ENCODE assay signal across 9 cellular contexts in genomic region chr7:128168667-128169210, GRCh38.
DNase-seq lines count a peak whose midpoint lies in the region; ATAC-seq and TF ChIP-seq lines count a peak whose summit lies in the region.
"Had no signal": no experiment of that assay in that cellular context is flagged by ENCODE, and none has a peak within 500 bp of the region (broad histone marks: within the 10 kb centered on the region; RNA-seq: fewer than 3 reads in every experiment).

No MANE protein-coding gene starts in this region.

- TF ChIP-seq CTCF in HEK293 (tag by site-specific recombination; IDR thresholded peaks at IDR 0.05) (no peak), cardiac fibroblast (IDR thresholded peaks at IDR 0.05; ENCODE audit: low read depth, low read length) (no peak)

- ATAC-seq in memory B cell (ENCODE audit: low read depth) (no peak), HG02852 (IDR thresholded peaks at IDR 0.05; ENCODE audit: unreplicated experiment) (no peak), GM18867 (IDR thresholded peaks at IDR 0.05; ENCODE audit: unreplicated experiment) (no peak), HG02588 (IDR thresholded peaks at IDR 0.05; ENCODE audit: unreplicated experiment) (no peak)

- H3K4me3 ChIP-seq in BLaER1 (no peak overlapping the region), HEK293 (ENCODE audit: low read depth, low read length) (no peak overlapping the region), cardiac fibroblast (replicated peaks in 1 of 2; ENCODE audit: low read depth in 2 of 2, low read length in 2 of 2) (no peak overlapping the region)

- POLR2A ChIA-PET in HEK293 (lab: Yijun Ruan, JAX): no interaction called here

- DNase-seq in cardiac fibroblast (ENCODE audit: low read depth in 2 of 2) (peak; percentile 6 to 19), memory B cell (ENCODE audit: low spot score in 2 of 2) (no peak), NCI-H128 (lab: John Stamatoyannopoulos, UW; ENCODE audit: unreplicated experiment) (no peak)
- DNase-seq: anterior cingulate cortex had no signal

- H3K36me3 ChIP-seq in BLaER1: no peaks in the 10 kb centered on the region
- no peaks in the 10 kb centered on the region for H3K36me3 ChIP-seq in HEK293 (ENCODE audit: control insufficient read depth in 2 of 2, insufficient read depth in 1 of 2, low read length in 2 of 2)

- H3K9me3 ChIP-seq in BLaER1 (peaks cover 8% of the 10 kb centered on the region), HEK293 (ENCODE audit: control insufficient read depth, insufficient read depth, low read depth, low read length) (no peaks in the 10 kb centered on the region)

- H3K4me1 Mint-ChIP-seq in memory B cell: peaks cover 23% of the 10 kb centered on the region

- H3K4me2 ChIP-seq in BLaER1: peak overlapping the region; percentile 99

- H3K27ac Mint-ChIP-seq in memory B cell: no peak overlapping the region

- peaks cover 29% of the 10 kb centered on the region for H4K20me1 ChIP-seq in BLaER1

- peaks cover 73% of the 10 kb centered on the region for H3K27me3 ChIP-seq in BLaER1

- no peaks in the 10 kb centered on the region for H3K36me3 Mint-ChIP-seq in memory B cell

- H3K27me3 Mint-ChIP-seq in memory B cell: peaks cover 19% of the 10 kb centered on the region

- H3K4me3 Mint-ChIP-seq in memory B cell: peak overlapping the region; percentile 37

- CTCF ChIA-PET in HEK293 (lab: Yijun Ruan, JAX): no interaction called here

- H3K27ac ChIP-seq in BLaER1: no peak overlapping the region
- no peak overlapping the region for H3K27ac ChIP-seq in HEK293 (ENCODE audit: extremely low read depth, low read depth, low read length)

- H3K9ac ChIP-seq in BLaER1: no peak overlapping the region

- H3K4me1 ChIP-seq in BLaER1 (peaks cover 45% of the 10 kb centered on the region), HEK293 (ENCODE audit: control insufficient read depth, insufficient read depth, low read length) (peaks cover 3% of the 10 kb centered on the region; the same call in 1 of the 2 replicates)

- no peaks in the 10 kb centered on the region for H3K9me3 Mint-ChIP-seq in memory B cell

TF ChIP-seq in HEK293, 187 proteins besides CTCF, POLR2A, EP300 and RAD21 (continues in another document):
- no peak for TF ChIP-seq ZNF19 (tag by site-specific recombination; IDR thresholded peaks at IDR 0.05; ENCODE audit: low read depth)
- no peak for TF ChIP-seq ZNF423 (tag by site-specific recombination; IDR thresholded peaks at IDR 0.05)
- TF ChIP-seq ZNF398 (tag by site-specific recombination; IDR thresholded peaks at IDR 0.05): no peak
- TF ChIP-seq ZNF114 (tag by site-specific recombination; IDR thresholded peaks at IDR 0.05): no peak
- TF ChIP-seq ZSCAN5A (tag by site-specific recombination; IDR thresholded peaks at IDR 0.05): no peak
- no peak for TF ChIP-seq ZNF626 (tag by site-specific recombination; IDR thresholded peaks at IDR 0.05)
- TF ChIP-seq KLF17 (tag by site-specific recombination; IDR thresholded peaks at IDR 0.05): peak; percentile 44; the same call in 1 of the 2 replicates
- TF ChIP-seq REST (tag by site-specific recombination; IDR thresholded peaks at IDR 0.05): peak; percentile 99
- TF ChIP-seq GLIS2 (tag by site-specific recombination; IDR thresholded peaks at IDR 0.05): 0 out of 2 replicates have a peak, but pooled peaks have one; percentile 47
- TF ChIP-seq ZBTB11 (tag by site-specific recombination; conservative IDR thresholded peaks at IDR 0.05; ENCODE audit: low read depth): no peak
- TF ChIP-seq ZNF792 (tag by site-specific recombination; IDR thresholded peaks at IDR 0.05): no peak
- TF ChIP-seq SP7 (tag by site-specific recombination; IDR thresholded peaks at IDR 0.05): 0 out of 2 replicates have a peak, but pooled peaks have one; percentile 15

Comparison
In these comparisons a context has a peak if more than half of its experiments do, and no peak if none do; other contexts are left out.
1. DNase-seq: peak in cardiac fibroblast (2 of 2); none in memory B cell (0 of 2) and NCI-H128 (single experiment).